8 cellular contexts compared by ENCODE assay signal in genomic region chr2:230326453-230327417, GRCh38. TPM values are rescaled to one million over a fixed set of nuclear protein-coding genes. Genes with fewer than 3 reads are reported as not detected.
DNase-seq lines count a peak whose midpoint lies in the region; TF ChIP-seq lines count a peak whose summit lies in the region.

TSS of gene SP140L (plus strand) at chr2:230327193. CDS start at chr2:230327270, 77 bp downstream.

- no peaks in the 10 kb centered on the region for H3K4me1 ChIP-seq in HEK293 (ENCODE audit: control insufficient read depth, insufficient read depth, low read length)
- H3K4me1 ChIP-seq in duodenal mucosa (ENCODE audit: control insufficient read depth in 1 of 2, insufficient read depth in 2 of 2, low read length in 2 of 2) = peaks cover 6 to 14% of the 10 kb centered on the region in 2 donors

- H3K27me3 ChIP-seq in duodenal mucosa (ENCODE audit: control insufficient read depth in 1 of 2, insufficient read depth in 2 of 2, low read length in 2 of 2) = no peaks in the 10 kb centered on the region

- DNase-seq in GM10248 (ENCODE audit: extremely low spot score) = peak; percentile 79
- DNase-seq in NAMALWA (ENCODE audit: low spot score) = peak; percentile 79
- peak; percentile 74 for DNase-seq in activated CD4-positive, alpha-beta T cell treated with anti-CD3 and anti-CD28 coated beads, Interleukin-2, amount 50 U/mL, for 1 hour
- DNase-seq in mucosa of gallbladder (ENCODE audit: low spot score) = peak; percentile 70
- peak; percentile 40 for DNase-seq in stimulated activated CD8-positive, alpha-beta memory T cell treated with anti-CD3 and anti-CD28 coated beads, Interleukin-7, amount 100 ng/mL, for 24 hours (ENCODE audit: low read depth)
- DNase-seq in COR-L47 (lab: John Stamatoyannopoulos, UW) = no peak

- no peak for TF ChIP-seq CTCF in GM10248 (IDR thresholded peaks at IDR 0.05; ENCODE audit: control extremely low read depth, extremely low read depth, low read depth, missing control alignments)
- TF ChIP-seq CTCF in HEK293 (tag by site-specific recombination; IDR thresholded peaks at IDR 0.05) = no peak

- no peaks in the 10 kb centered on the region for H3K36me3 ChIP-seq in HEK293 (ENCODE audit: control insufficient read depth in 2 of 2, insufficient read depth in 1 of 2, low read length in 2 of 2)
- peaks cover 0 to 5% of the 10 kb centered on the region in 2 donors for H3K36me3 ChIP-seq in duodenal mucosa (ENCODE audit: control insufficient read depth in 1 of 2, insufficient read depth in 2 of 2, low read length in 2 of 2)

- H3K27ac ChIP-seq in HEK293 (ENCODE audit: extremely low read depth, low read depth, low read length) (no peak within 1 kb of the TSS), duodenal mucosa (ENCODE audit: low read depth, low read length) (peak within 1 kb of the TSS; percentile 74)

- H3K4me3 ChIP-seq in HEK293 (ENCODE audit: low read depth, low read length) (peak within 1 kb of the TSS; percentile 8), duodenal mucosa (ENCODE audit: low read depth in 1 of 2, low read length in 2 of 2) (peak within 1 kb of the TSS; percentile 82 to 90)

- peak within 1 kb of the TSS; percentile 55 to 81 for H3K9ac ChIP-seq in duodenal mucosa (ENCODE audit: low read depth in 1 of 2, low read length in 2 of 2)

- POLR2A ChIA-PET in GM10248 (lab: Yijun Ruan, JAX) (no interaction called here), HEK293 (lab: Yijun Ruan, JAX) (no interaction called here)

- H3K9me3 ChIP-seq in HEK293 (ENCODE audit: control insufficient read depth, insufficient read depth, low read depth, low read length) (no peaks in the 10 kb centered on the region), duodenal mucosa (ENCODE audit: control insufficient read depth in 1 of 2, low read length in 2 of 2) (no peaks in the 10 kb centered on the region)

- CTCF ChIA-PET in GM10248 (lab: Yijun Ruan, JAX) = interaction anchor here (0.8 to 1.2 kb wide), 3 partner anchors 10 to 29 kb away, joined by 3 to 5 read pairs (median 4); no protein-coding TSS in a partner anchor
- CTCF ChIA-PET in HEK293 (lab: Yijun Ruan, JAX) = no interaction called here

TF ChIP-seq in HEK293, 187 proteins besides CTCF, POLR2A, EP300 and RAD21:
- TF ChIP-seq ZNF148 (tag by site-specific recombination; IDR thresholded peaks at IDR 0.05; ENCODE audit: borderline replicate concordance) (no peak), OSR2 (tag by site-specific recombination; IDR thresholded peaks at IDR 0.05) (no peak), MEIS1 (CRISPR knock-in tag; IDR thresholded peaks at IDR 0.05; ENCODE audit: borderline replicate concordance) (no peak), ZNF341 (tag by site-specific recombination; IDR thresholded peaks at IDR 0.05; ENCODE audit: low read depth) (no peak), ZNF133 (tag by site-specific recombination; IDR thresholded peaks at IDR 0.05) (no peak), ZNF777 (tag by site-specific recombination; IDR thresholded peaks at IDR 0.05; ENCODE audit: borderline replicate concordance) (no peak), ZNF138 (tag by site-specific recombination; IDR thresholded peaks at IDR 0.05; ENCODE audit: borderline replicate concordance) (no peak), ZBTB6 (tag by site-specific recombination; IDR thresholded peaks at IDR 0.05) (no peak), ZNF169 (tag by site-specific recombination; IDR thresholded peaks at IDR 0.05) (no peak), ZNF837 (tag by site-specific recombination; IDR thresholded peaks at IDR 0.05) (no peak), SCRT1 (tag by site-specific recombination; IDR thresholded peaks at IDR 0.05; ENCODE audit: borderline replicate concordance) (no peak), KLF1 (tag by site-specific recombination; IDR thresholded peaks at IDR 0.05) (no peak), HOXD13 (CRISPR knock-in tag; IDR thresholded peaks at IDR 0.05; ENCODE audit: borderline replicate concordance) (no peak), ZNF132 (tag by site-specific recombination; IDR thresholded peaks at IDR 0.05; ENCODE audit: borderline replicate concordance) (no peak), ZSCAN23 (tag by site-specific recombination; IDR thresholded peaks at IDR 0.05) (no peak), HOXC10 (CRISPR knock-in tag; IDR thresholded peaks at IDR 0.05) (no peak), ELK4 (IDR thresholded peaks at IDR 0.05; ENCODE audit: borderline replicate concordance, low read depth, low read length) (no peak), ZNF488 (tag by site-specific recombination; IDR thresholded peaks at IDR 0.05) (no peak)

RNA-seq across cellular contexts. Expression of gene SP140L, which starts in this region (rescaled TPM):
- total RNA-seq in mucosa of gallbladder = 19.5 TPM
